9 cellular contexts compared by ENCODE assay signal in the genomic region with DNA sequence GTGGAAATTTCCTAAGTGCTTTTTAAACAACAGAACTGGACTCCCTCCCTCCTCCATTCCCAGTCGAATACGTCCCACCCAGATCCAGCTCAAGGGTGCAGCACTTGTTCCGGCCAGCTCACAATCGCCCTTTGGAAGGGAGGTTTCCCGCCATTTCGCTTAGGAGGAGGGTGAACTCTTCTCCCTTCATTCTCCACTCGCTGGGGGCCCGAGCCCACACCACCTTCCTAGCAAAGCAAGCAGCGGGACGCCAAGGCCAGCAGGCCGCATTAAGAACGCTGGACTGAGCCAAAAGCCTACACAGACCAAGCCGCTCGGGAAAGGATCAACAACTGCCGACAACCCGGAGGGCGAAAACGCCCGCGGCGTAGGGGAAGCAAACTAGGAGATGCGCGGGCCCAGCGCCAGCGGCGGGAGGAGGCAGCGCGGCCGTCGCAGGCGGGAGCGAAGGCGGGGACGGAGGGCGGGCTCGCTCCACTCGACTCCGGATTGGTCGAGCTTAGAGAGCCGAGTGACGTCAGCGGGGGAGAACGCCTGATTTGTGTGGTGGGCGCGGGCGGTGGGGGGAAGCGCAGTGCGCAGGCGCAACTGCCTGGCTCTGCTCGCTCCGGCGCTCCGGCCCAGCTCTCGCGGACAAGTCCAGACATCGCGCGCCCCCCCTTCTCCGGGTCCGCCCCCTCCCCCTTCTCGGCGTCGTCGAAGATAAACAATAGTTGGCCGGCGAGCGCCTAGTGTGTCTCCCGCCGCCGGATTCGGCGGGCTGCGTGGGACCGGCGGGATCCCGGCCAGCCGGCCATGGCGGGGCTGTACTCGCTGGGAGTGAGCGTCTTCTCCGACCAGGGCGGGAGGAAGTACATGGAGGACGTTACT. TPM values are rescaled to one million over a fixed set of nuclear protein-coding genes. Genes with fewer than 3 reads are reported as not detected.
DNase-seq lines count a peak whose midpoint lies in the region; ATAC-seq, FAIRE-seq and TF ChIP-seq lines count a peak whose summit lies in the region.
"Had no signal": no experiment of that assay in that cellular context is flagged by ENCODE, and none has a peak within 500 bp of the region (broad histone marks: within the 10 kb centered on the region; RNA-seq: fewer than 3 reads in every experiment).

PPM1D (plus strand) TSS at position 574 of the 870 bp plus-strand sequence; CDS start at position 796, 222 bp downstream.

- H3K4me1 ChIP-seq in BE2C (peaks cover 5% of the 10 kb centered on the region), kidney (ENCODE audit: control insufficient read depth in 1 of 2, insufficient read depth in 1 of 2, low read depth in 1 of 2, low read length in 2 of 2) (peaks cover 0 to 4% of the 10 kb centered on the region in 2 donors)

- peak; percentile 91 for ATAC-seq in HG03442 (IDR thresholded peaks at IDR 0.05; ENCODE audit: unreplicated experiment)

- H3K9ac ChIP-seq in kidney (ENCODE audit: low read length in 2 of 2): peak within 1 kb of the TSS; percentile 89 to 91

- no peaks in the 10 kb centered on the region for H3K27me3 ChIP-seq in BE2C

- peak within 1 kb of the TSS; percentile 90 for H3K4me3 ChIP-seq in BE2C (ENCODE audit: low read depth, low read length)
- H3K4me3 ChIP-seq in kidney (ENCODE audit: low read length in 2 of 2): peak within 1 kb of the TSS; percentile 85 to 92

- FAIRE-seq in GM19239 (lab: Jason Lieb, UNC) (peak; percentile 92), kidney (lab: Jason Lieb, UNC) (no peak)
- FAIRE-seq: islet of Langerhans had no signal

- intact Hi-C loops in kidney (cut with DNase I): no loop called here

- H3K9me3 ChIP-seq in BE2C: no peaks in the 10 kb centered on the region
- H3K9me3 ChIP-seq in kidney (ENCODE audit: control insufficient read depth in 1 of 2, low read length in 2 of 2): no peaks in the 10 kb centered on the region

- peak; percentile 99 for DNase-seq in BE2C
- peak; percentile 93 for DNase-seq in GM19239 (ENCODE audit: insufficient read length, low spot score)
- DNase-seq in NCI-H510A treated with DMSO at 0.1 percent for 48 hours (lab: John Stamatoyannopoulos, UW): peak; percentile 99
- peak; percentile 96 to 97 for DNase-seq in activated CD4-positive, alpha-beta T cell treated with anti-CD3 and anti-CD28 coated beads for 24 hours (ENCODE audit: low read depth in 2 of 2)
- DNase-seq in cerebellum (ENCODE audit: low spot score): peak; percentile 100
- DNase-seq in kidney: peak; percentile 100
- DNase-seq in stimulated activated CD4-positive, alpha-beta T cell treated with anti-CD3 and anti-CD28 coated beads, Interleukin-15, amount 100 ng/mL, for 1 hour (ENCODE audit: low read depth in 1 of 2, low spot score in 1 of 2): peak; percentile 95

- H3K27ac ChIP-seq in kidney (ENCODE audit: low read depth in 2 of 2, low read length in 2 of 2): peak within 1 kb of the TSS; percentile 98 to 99

- no peak for TF ChIP-seq CTCF in BE2C (IDR thresholded peaks at IDR 0.05; ENCODE audit: low read depth, low read length)
- TF ChIP-seq CTCF in kidney (IDR thresholded peaks at IDR 0.05; ENCODE audit: borderline replicate concordance, extremely low read depth, insufficient read depth): no peak

- no peaks in the 10 kb centered on the region for H3K36me3 ChIP-seq in BE2C
- no peaks in the 10 kb centered on the region for H3K36me3 ChIP-seq in kidney (ENCODE audit: control insufficient read depth in 1 of 2, insufficient read depth in 2 of 2, low read length in 2 of 2)

RNA-seq across cellular contexts. Expression of gene PPM1D, which starts in this region (rescaled TPM):
- polyA plus RNA-seq in BE2C (2012; ENCODE audit: insufficient read depth, insufficient read length, low read depth): 9.6 TPM
- total RNA-seq in cerebellum (19.3 TPM), kidney (16.6 TPM)
- 4.5 TPM for polyA plus RNA-seq in kidney (ENCODE audit: insufficient read depth, low read depth, low replicate concordance)

Comparison
In these comparisons a context has a peak if more than half of its experiments do, and no peak if none do; other contexts are left out.
1. Peak in every context shown above with its lines: DNase-seq, ATAC-seq, H3K4me3 ChIP-seq and H3K27ac ChIP-seq.